Comparison of ENCODE assay signal across 9 cellular contexts in the genomic region with DNA sequence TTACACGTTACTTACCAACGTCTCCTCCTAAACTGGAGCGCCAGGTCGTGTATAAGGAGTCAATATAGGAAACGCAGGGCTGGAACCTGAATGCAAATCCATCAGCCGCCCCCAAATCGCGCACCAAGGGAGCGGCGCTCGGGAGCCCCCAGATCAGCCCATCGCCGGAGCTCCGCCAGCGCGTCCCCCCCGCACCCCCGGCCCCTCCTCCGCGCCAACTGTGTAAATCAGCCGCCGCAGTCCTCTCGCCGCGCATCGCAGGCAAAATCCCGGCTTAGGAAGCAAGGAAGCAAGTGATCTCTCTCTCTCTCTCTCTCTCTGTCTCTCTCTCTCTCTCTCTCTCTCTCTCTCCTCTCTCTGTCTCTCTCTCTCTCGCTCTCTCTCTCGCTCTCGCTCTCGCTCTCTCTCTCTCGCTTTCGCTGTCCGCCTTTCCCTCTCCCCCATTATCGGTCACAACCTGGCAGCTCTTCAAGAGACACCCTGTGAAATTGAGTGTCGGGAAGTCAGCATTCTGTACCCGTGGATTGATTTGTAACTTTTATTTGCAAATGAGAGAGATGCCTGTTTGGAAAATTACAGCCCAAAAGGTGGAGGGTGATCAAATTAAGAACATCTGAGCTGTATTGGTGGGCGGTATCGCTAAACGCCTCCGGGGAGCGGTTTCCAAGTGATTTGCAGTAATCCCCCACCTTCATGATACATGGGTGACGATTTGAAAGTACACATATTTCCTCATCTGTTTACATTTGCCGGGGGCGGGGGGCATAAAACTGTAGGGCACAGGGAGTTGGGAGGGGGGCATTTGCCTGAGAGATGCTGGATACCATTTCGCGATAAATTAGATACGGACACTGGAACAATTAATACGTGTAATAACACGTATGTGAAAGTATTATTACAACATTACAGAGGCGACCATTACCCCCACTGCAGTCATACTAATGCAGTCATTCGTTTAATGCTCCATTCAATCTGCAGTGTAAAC. TPM values are rescaled to one million over a fixed set of nuclear protein-coding genes. Genes with fewer than 3 reads are reported as not detected.
DNase-seq lines count a peak whose midpoint lies in the region; ATAC-seq and TF ChIP-seq lines count a peak whose summit lies in the region.
"Had no signal": no experiment of that assay in that cellular context is flagged by ENCODE, and none has a peak within 500 bp of the region (broad histone marks: within the 10 kb centered on the region; RNA-seq: fewer than 3 reads in every experiment).

No MANE protein-coding gene starts in this region.

- H3K18ac ChIP-seq in trophoblast cell (ENCODE audit: low read length) = no peak overlapping the region

- no peak for ATAC-seq in GM18867 (IDR thresholded peaks at IDR 0.05; ENCODE audit: unreplicated experiment)
- ATAC-seq in GM18861 (IDR thresholded peaks at IDR 0.05; ENCODE audit: unreplicated experiment) = no peak
- ATAC-seq in HG02970 (IDR thresholded peaks at IDR 0.05; ENCODE audit: low FRiP score, unreplicated experiment) = no peak

- H3K4me1 ChIP-seq in trophoblast cell (ENCODE audit: control insufficient read depth in 1 of 2, insufficient read depth in 2 of 2, low read length in 2 of 2) = peaks cover 5 to 10% of the 10 kb centered on the region in 2 experiments

- no peak overlapping the region for H3K9ac ChIP-seq in trophoblast cell (ENCODE audit: low read length)

- no peaks in the 10 kb centered on the region for H3K79me2 ChIP-seq in trophoblast cell (ENCODE audit: control insufficient read depth, insufficient read depth, low read length, poor library complexity)

- no peak overlapping the region for H4K91ac ChIP-seq in trophoblast cell (ENCODE audit: low read depth, low read length)

- no peak overlapping the region for H2AFZ ChIP-seq in trophoblast cell (ENCODE audit: insufficient read depth, low read length, poor library complexity)

- in situ Hi-C loops in GM13976 (cut with MboI; ENCODE audit: low sequenced_read_pairs, unreplicated experiment) = no loop called here

- no peak overlapping the region for H4K8ac ChIP-seq in trophoblast cell (ENCODE audit: low read depth, low read length)

- WGBS in trophoblast cell (ENCODE audit: extremely low coverage, insufficient coverage, insufficient read length) = no CpG with 5 or more reads among the region's 52 CpGs

- no peak overlapping the region for H2BK12ac ChIP-seq in trophoblast cell (ENCODE audit: low read length)

- H3K27me3 ChIP-seq in trophoblast cell (ENCODE audit: insufficient read depth, low read length) = peaks cover 49% of the 10 kb centered on the region

- no peak overlapping the region for H3K4ac ChIP-seq in trophoblast cell (ENCODE audit: low read depth, low read length)

- H3K23ac ChIP-seq in trophoblast cell (ENCODE audit: low read length) = no peak overlapping the region

- H3K14ac ChIP-seq in trophoblast cell (ENCODE audit: low read length) = no peak overlapping the region

- H3K9me3 ChIP-seq in trophoblast cell (ENCODE audit: insufficient read depth, low read depth, low read length) = no peaks in the 10 kb centered on the region

- H3K4me3 ChIP-seq in fibroblast of pulmonary artery (replicated peaks; ENCODE audit: low read depth, low read length) (peak overlapping the region; percentile 37), trophoblast cell (ENCODE audit: low read depth, low read length) (no peak overlapping the region)

- no peak overlapping the region for H2BK5ac ChIP-seq in trophoblast cell (ENCODE audit: low read depth, low read length, poor library complexity)

- no peak overlapping the region for H3K27ac ChIP-seq in trophoblast cell (ENCODE audit: low read depth, low read length)
- H3K27ac ChIP-seq: epithelial cell of prostate had no signal

- H3K4me2 ChIP-seq in trophoblast cell (ENCODE audit: low read length) = peak overlapping the region; percentile 93

- H3K36me3 ChIP-seq in trophoblast cell (ENCODE audit: control insufficient read depth in 1 of 2, insufficient read depth in 2 of 2, low read length in 2 of 2) = no peaks in the 10 kb centered on the region

- TF ChIP-seq CTCF in GM13976 (IDR thresholded peaks at IDR 0.05; ENCODE audit: borderline replicate concordance, control extremely low read depth, extremely low read depth, insufficient read depth, missing control alignments) = no peak
- TF ChIP-seq CTCF in fibroblast of pulmonary artery (IDR thresholded peaks at IDR 0.05; ENCODE audit: low read length, missing control alignments) = no peak

- H3K79me1 ChIP-seq in trophoblast cell (ENCODE audit: low read length) = no peaks in the 10 kb centered on the region

- H2AK5ac ChIP-seq in trophoblast cell (ENCODE audit: low read length) = no peak overlapping the region

- no peak overlapping the region for H2BK120ac ChIP-seq in trophoblast cell (ENCODE audit: insufficient read depth, low read length, poor library complexity)

- H4K12ac ChIP-seq in trophoblast cell (ENCODE audit: low read depth, low read length) = no peak overlapping the region

- DNase-seq in GM13976 (ENCODE audit: low spot score) = peak; percentile 33
- DNase-seq in NCI-H82 (lab: John Stamatoyannopoulos, UW) = peak; percentile 80
- no peak for DNase-seq in fibroblast of pulmonary artery (ENCODE audit: low read depth)
- DNase-seq in trophoblast cell = no peak
- no peak for DNase-seq in stimulated activated naive CD4-positive, alpha-beta T cell treated with Interleukin-2 at 50 U/mL for 16 hours (lab: John Stamatoyannopoulos, UW)

RNA-seq across cellular contexts. Expression of gene SLITRK3, which starts 0.7 kb away (rescaled TPM):
- polyA plus RNA-seq in trophoblast cell (2013) = 0.01 TPM in 1 of 2 replicates, not detected in the other

Comparison
In these comparisons a context has a peak if more than half of its experiments do, and no peak if none do; other contexts are left out.
1. DNase-seq: peak in GM13976 (single experiment) and NCI-H82 (single experiment); none in fibroblast of pulmonary artery (single experiment), trophoblast cell (0 of 2) and stimulated activated naive CD4-positive, alpha-beta T cell treated with Interleukin-2 at 50 U/mL for 16 hours (single experiment).